ENCODE assay signal across 9 cellular contexts in genomic region chr1:17441265-17441992, GRCh38. TPM values are rescaled to one million over a fixed set of nuclear protein-coding genes. Genes with fewer than 3 reads are reported as not detected.
DNase-seq lines count a peak whose midpoint lies in the region; ATAC-seq and TF ChIP-seq lines count a peak whose summit lies in the region.
"Had no signal": no experiment of that assay in that cellular context is flagged by ENCODE, and none has a peak within 500 bp of the region (broad histone marks: within the 10 kb centered on the region; RNA-seq: fewer than 3 reads in every experiment).

No MANE protein-coding gene starts in this region.

- in situ Hi-C loops in G401 (cut with HindIII; ENCODE audit: low sequenced_read_pairs), result no loop called here

- H3K9me2 ChIP-seq in DOHH2 (replicated peaks; ENCODE audit: control insufficient read depth, low read length), result no peaks in the 10 kb centered on the region

- H3K79me2 ChIP-seq in DOHH2 (ENCODE audit: control insufficient read depth, low read length) (peaks cover 26% of the 10 kb centered on the region), KMS-11 (ENCODE audit: insufficient read depth, low read depth) (peaks cover 21% of the 10 kb centered on the region)

- peak overlapping the region; percentile 54; the same call in 1 of the 2 replicates for H2AFZ ChIP-seq in KMS-11 (ENCODE audit: low read depth)

- H3K4me1 Mint-ChIP-seq in activated naive CD8-positive, alpha-beta T cell treated with anti-CD3 and anti-CD28 coated beads, Interleukin-2, amount 10 ng/mL, durations not matched to agents 7 days and 5 days, result peaks cover 30% of the 10 kb centered on the region

- peaks cover 14% of the 10 kb centered on the region for H3K27me3 ChIP-seq in DOHH2 (ENCODE audit: control insufficient read depth, low read length)
- H3K27me3 ChIP-seq in KMS-11 (ENCODE audit: insufficient read depth, low read depth), result peaks cover 17% of the 10 kb centered on the region; the same call in 1 of the 2 replicates
- no peaks in the 10 kb centered on the region for H3K27me3 ChIP-seq in esophagus muscularis mucosa

- POLR2A ChIA-PET in activated naive CD8-positive, alpha-beta T cell treated with anti-CD3 and anti-CD28 coated beads, Interleukin-2, amount 10 ng/mL, durations not matched to agents 7 days and 5 days (lab: Charles Lee), result interaction anchor here (0.5 kb wide), 1 partner anchor 85 kb away, joined by 5 read pairs; no protein-coding TSS in a partner anchor

- H3K4me3 ChIP-seq in DOHH2 (ENCODE audit: low read length) (no peak overlapping the region), KMS-11 (IDR thresholded peaks at IDR 0.05; ENCODE audit: insufficient read depth, low read depth, low read length) (no peak overlapping the region), esophagus muscularis mucosa (no peak overlapping the region)
- H3K4me3 ChIP-seq: coronary artery had no signal

- no peak for TF ChIP-seq EP300 in esophagus muscularis mucosa (IDR thresholded peaks at IDR 0.05)

- intact Hi-C loops in esophagus muscularis mucosa (cut with DNase I), result loop anchor here (2.0 kb wide), 1 partner anchor 23 kb away; no protein-coding TSS in a partner anchor

- H3K9ac ChIP-seq in KMS-11, result no peak overlapping the region; the same call in 1 of the 2 replicates

- H3K4me3 Mint-ChIP-seq in activated naive CD8-positive, alpha-beta T cell treated with anti-CD3 and anti-CD28 coated beads, Interleukin-2, amount 10 ng/mL, durations not matched to agents 7 days and 5 days, result peak overlapping the region; percentile 50

- TF ChIP-seq CTCF in DOHH2 (IDR thresholded peaks at IDR 0.05; ENCODE audit: low read depth, low read length, poor library complexity, severe bottlenecking) (no peak), KMS-11 (conservative IDR thresholded peaks at IDR 0.05; ENCODE audit: low read depth, low read length) (no peak), esophagus muscularis mucosa (IDR thresholded peaks at IDR 0.05) (no peak)

- peaks cover 28% of the 10 kb centered on the region for H3K4me1 ChIP-seq in DOHH2 (ENCODE audit: control insufficient read depth, low read length)
- peaks cover 36% of the 10 kb centered on the region for H3K4me1 ChIP-seq in KMS-11 (ENCODE audit: low read depth, poor library complexity, severe bottlenecking)
- H3K4me1 ChIP-seq in esophagus muscularis mucosa, result peaks cover 14 to 29% (median 24%) of the 10 kb centered on the region in 4 donors

- H3K36me3 ChIP-seq in DOHH2 (ENCODE audit: control insufficient read depth, low read length) (peaks cover 20% of the 10 kb centered on the region), KMS-11 (ENCODE audit: insufficient read depth) (no peaks in the 10 kb centered on the region; the same call in 1 of the 2 replicates), esophagus muscularis mucosa (no peaks in the 10 kb centered on the region)

- no peak for DNase-seq in activated naive CD8-positive, alpha-beta T cell treated with anti-CD3 and anti-CD28 coated beads, Interleukin-2, amount 10 ng/mL, durations not matched to agents 7 days and 5 days
- peak; percentile 20 for DNase-seq in myocyte (ENCODE audit: low read depth)
- no peak for DNase-seq in NCI-H187 (lab: John Stamatoyannopoulos, UW)
- no peak for DNase-seq in esophagus muscularis mucosa (ENCODE audit: extremely low spot score)
- DNase-seq in G401 (ENCODE audit: low spot score), result no peak

- peaks cover 2% of the 10 kb centered on the region for H3K36me3 Mint-ChIP-seq in activated naive CD8-positive, alpha-beta T cell treated with anti-CD3 and anti-CD28 coated beads, Interleukin-2, amount 10 ng/mL, durations not matched to agents 7 days and 5 days

- peak overlapping the region; percentile 70 for H3K27ac Mint-ChIP-seq in activated naive CD8-positive, alpha-beta T cell treated with anti-CD3 and anti-CD28 coated beads, Interleukin-2, amount 10 ng/mL, durations not matched to agents 7 days and 5 days

- H3F3A ChIP-seq in DOHH2 (ENCODE audit: control insufficient read depth, insufficient read depth), result peaks cover 12% of the 10 kb centered on the region

- H3K27ac ChIP-seq in DOHH2 (ENCODE audit: low read depth, low read length) (no peak overlapping the region), KMS-11 (peak overlapping the region; percentile 44; the same call in 1 of the 2 replicates), esophagus muscularis mucosa (replicated peaks in 1 of 4) (no peak overlapping the region)
- H3K27ac ChIP-seq: coronary artery had no signal

- H4K20me1 ChIP-seq in DOHH2 (ENCODE audit: control insufficient read depth, insufficient read depth, low read depth, low read length) (peaks cover 9% of the 10 kb centered on the region), KMS-11 (ENCODE audit: insufficient read depth) (0 out of 2 replicates have a peak, but pooled peaks cover 8% of the 10 kb centered on the region)

- H3K27me3 Mint-ChIP-seq in activated naive CD8-positive, alpha-beta T cell treated with anti-CD3 and anti-CD28 coated beads, Interleukin-2, amount 10 ng/mL, durations not matched to agents 7 days and 5 days, result no peaks in the 10 kb centered on the region

- TF ChIP-seq POLR2A in esophagus muscularis mucosa (IDR thresholded peaks at IDR 0.05; ENCODE audit: low read depth), result no peak

- H3K9me3 ChIP-seq in DOHH2 (ENCODE audit: control insufficient read depth, insufficient read depth, low read length) (no peaks in the 10 kb centered on the region), esophagus muscularis mucosa (no peaks in the 10 kb centered on the region)

- H3K4me2 ChIP-seq in DOHH2 (ENCODE audit: low read length), result 0 out of 2 replicates have a peak overlapping the region, but pooled peaks have one; percentile 16
- peak overlapping the region; percentile 67 for H3K4me2 ChIP-seq in KMS-11

- no peak for ATAC-seq in activated naive CD8-positive, alpha-beta T cell treated with anti-CD3 and anti-CD28 coated beads, Interleukin-2, amount 10 ng/mL, durations not matched to agents 7 days and 5 days (ENCODE audit: low read depth)
- ATAC-seq in HG03045 (IDR thresholded peaks at IDR 0.05; ENCODE audit: unreplicated experiment), result no peak

- no peaks in the 10 kb centered on the region for H3K9me3 Mint-ChIP-seq in activated naive CD8-positive, alpha-beta T cell treated with anti-CD3 and anti-CD28 coated beads, Interleukin-2, amount 10 ng/mL, durations not matched to agents 7 days and 5 days

- 59% methylated on average over 10 of the region's 10 CpGs for WGBS in esophagus muscularis mucosa

RNA-seq across cellular contexts. Expression of gene RCC2, which starts 2.0 kb away (rescaled TPM):
- total RNA-seq in activated naive CD8-positive, alpha-beta T cell treated with anti-CD3 and anti-CD28 coated beads, Interleukin-2, amount 10 ng/mL, durations not matched to agents 7 days and 5 days, result 100 to 1,000 TPM; 106 to 113 TPM
- total RNA-seq in myocyte, result 29.9 and 32.2 TPM in 2 replicates
- polyA plus RNA-seq in myocyte (2012), result 55.7 TPM
- total RNA-seq in esophagus muscularis mucosa, result 10 to 100 TPM; 12.0 to 22.6 (median 20.5) TPM
- total RNA-seq in G401 (2014; rRNA removed; shearing (Covaris generic)), result 120 and 129 TPM in 2 replicates
